Comparison of ENCODE assay signal across 12 cellular contexts in genomic region chr19:43270781-43271730, GRCh38. TPM values are rescaled to one million over a fixed set of nuclear protein-coding genes. Genes with fewer than 3 reads are reported as not detected.
DNase-seq lines count a peak whose midpoint lies in the region; FAIRE-seq and TF ChIP-seq lines count a peak whose summit lies in the region.
"Not testable (repeated sequence)": the region's sequence is repeated elsewhere in the genome, so short reads cannot be mapped to it uniquely, and the experiment has no call there.
"Had no signal": no experiment of that assay in that cellular context is flagged by ENCODE, and none has a peak within 500 bp of the region (broad histone marks: within the 10 kb centered on the region; RNA-seq: fewer than 3 reads in every experiment).

No MANE protein-coding gene starts in this region.

- not testable (repeated sequence) for H3K4me3 ChIP-seq in GM12864 (ENCODE audit: low read depth, low read length); MG63; keratinocyte (ENCODE audit: control insufficient read depth in 2 of 3, extremely low read depth in 1 of 3, insufficient read depth in 2 of 3, low read depth in 1 of 3, low read length in 3 of 3)

- not testable (repeated sequence) for FAIRE-seq in keratinocyte (lab: Jason Lieb, UNC)

- not testable (repeated sequence) for H3K36me3 ChIP-seq in MG63; keratinocyte (ENCODE audit: control insufficient read depth in 2 of 2, extremely low read depth in 1 of 2, insufficient read depth in 2 of 2, low read length in 2 of 2)

- not testable (repeated sequence) for H3K4me1 ChIP-seq in keratinocyte (ENCODE audit: control insufficient read depth, extremely low read depth, insufficient read depth, low read length)

- DNase-seq in GM12864 (ENCODE audit: low read depth); keratinocyte (ENCODE audit: low read depth, low spot score): not testable (repeated sequence)
- DNase-seq in MG63 = peak; percentile 26
- DNase-seq in activated T-cell treated with anti-CD3 and anti-CD28 coated beads, Interleukin-2, amount 50 U/mL, for 48 hours = peak; percentile 59 to 68
- peak; percentile 20 for DNase-seq in dermis blood vessel endothelial cell
- peak; percentile 22 for DNase-seq in stimulated activated CD4-positive, alpha-beta T cell treated with anti-CD3 and anti-CD28 coated beads, Interleukin-1b, Interleukin-23, amount 100 ng/mL, for 48 hours

- not testable (repeated sequence) for H2AFZ ChIP-seq in keratinocyte (ENCODE audit: control insufficient read depth, low read length)

- H3K9me3 ChIP-seq in MG63 = peaks cover 16% of the 10 kb centered on the region
- not testable (repeated sequence) for H3K9me3 ChIP-seq in keratinocyte (ENCODE audit: control insufficient read depth, low read depth, low read length)

- dilution Hi-C loops in keratinocyte (cut with MboI; ENCODE audit: extremely low pct_ligation_motif_present, low sequenced_read_pairs) = not testable (repeated sequence)

- not testable (repeated sequence) for H3K27ac ChIP-seq in 22Rv1; VCaP; keratinocyte (ENCODE audit: control insufficient read depth, insufficient read depth, low read length)

- not testable (repeated sequence) for H3K27me3 ChIP-seq in MG63; keratinocyte (ENCODE audit: control insufficient read depth, extremely low read depth, insufficient read depth, low read length)

- H3K9me1 ChIP-seq in keratinocyte (ENCODE audit: control insufficient read depth, extremely low read depth, insufficient read depth, low read length) = not testable (repeated sequence)

- TF ChIP-seq CTCF in 22Rv1 (IDR thresholded peaks at IDR 0.05) = peak; percentile 78
- peak; percentile 49 for TF ChIP-seq CTCF in GM12864 (IDR thresholded peaks at IDR 0.05; ENCODE audit: low read depth, low read length, missing control alignments)
- peak; percentile 57 for TF ChIP-seq CTCF in VCaP (conservative IDR thresholded peaks at IDR 0.05)
- TF ChIP-seq CTCF in keratinocyte (optimal IDR thresholded peaks at IDR 0.05 in 1 of 3, IDR thresholded peaks at IDR 0.05 in 1 of 3, conservative IDR thresholded peaks at IDR 0.05 in 1 of 3; ENCODE audit: extremely low read depth in 1 of 3, insufficient read depth in 2 of 3, low read length in 3 of 3) = peak in 2 of 3 experiments; percentile 40 to 54

- H3K4me2 ChIP-seq in keratinocyte (ENCODE audit: control insufficient read depth, extremely low read depth, insufficient read depth, low read depth, low read length) = not testable (repeated sequence)

- not testable (repeated sequence) for H3K9ac ChIP-seq in keratinocyte (ENCODE audit: control insufficient read depth, extremely low read depth, insufficient read depth, low read length)

- H4K20me1 ChIP-seq in keratinocyte (ENCODE audit: control insufficient read depth, extremely low read depth, insufficient read depth, low read length) = not testable (repeated sequence)

- not testable (repeated sequence) for H3K79me2 ChIP-seq in keratinocyte (ENCODE audit: control insufficient read depth, insufficient read depth, low read length)

RNA-seq across cellular contexts. Expression of gene PSG9, which starts 1.7 kb away (rescaled TPM):
- total RNA-seq in MG63 (2014; rRNA removed; shearing (Covaris generic); ENCODE audit: low replicate concordance) = not detected in 2 replicates
- 0.19 TPM in 1 of 2 replicates, not detected in the other for total RNA-seq in dermis blood vessel endothelial cell
- polyA plus RNA-seq in keratinocyte = 0.10 to 0.22 TPM (median 0.14 TPM) in 3 replicates
- polyA plus RNA-seq in keratinocyte (2011; ENCODE audit: low read depth) = 0.41 TPM
- 0.12 and 0.21 TPM in 2 replicates for polyA plus RNA-seq in keratinocyte (2011; cell fraction: cytosol; rRNA removed)
- polyA plus RNA-seq in keratinocyte (2011; cell fraction: nucleus; rRNA removed) = 0.19 and 0.27 TPM in 2 replicates
- polyA plus RNA-seq in keratinocyte (2012; ENCODE audit: low replicate concordance) = 0.14 and 2.2 TPM in 2 replicates
- 0.36 TPM in 1 of 3 replicates, not detected in the others for polyA minus RNA-seq in keratinocyte
- not detected for polyA minus RNA-seq in keratinocyte (2011; cell fraction: cytosol; rRNA and poly(A)+ RNA removed)
- polyA minus RNA-seq in keratinocyte (2011; cell fraction: nucleus; rRNA and poly(A)+ RNA removed) = 0.21 and 0.31 TPM in 2 replicates
- total RNA-seq: dermis microvascular lymphatic vessel endothelial cell, H7, NCI-H460, osteocyte had no signal
